Comparison of ENCODE assay signal across 8 cellular contexts in the genomic region with DNA sequence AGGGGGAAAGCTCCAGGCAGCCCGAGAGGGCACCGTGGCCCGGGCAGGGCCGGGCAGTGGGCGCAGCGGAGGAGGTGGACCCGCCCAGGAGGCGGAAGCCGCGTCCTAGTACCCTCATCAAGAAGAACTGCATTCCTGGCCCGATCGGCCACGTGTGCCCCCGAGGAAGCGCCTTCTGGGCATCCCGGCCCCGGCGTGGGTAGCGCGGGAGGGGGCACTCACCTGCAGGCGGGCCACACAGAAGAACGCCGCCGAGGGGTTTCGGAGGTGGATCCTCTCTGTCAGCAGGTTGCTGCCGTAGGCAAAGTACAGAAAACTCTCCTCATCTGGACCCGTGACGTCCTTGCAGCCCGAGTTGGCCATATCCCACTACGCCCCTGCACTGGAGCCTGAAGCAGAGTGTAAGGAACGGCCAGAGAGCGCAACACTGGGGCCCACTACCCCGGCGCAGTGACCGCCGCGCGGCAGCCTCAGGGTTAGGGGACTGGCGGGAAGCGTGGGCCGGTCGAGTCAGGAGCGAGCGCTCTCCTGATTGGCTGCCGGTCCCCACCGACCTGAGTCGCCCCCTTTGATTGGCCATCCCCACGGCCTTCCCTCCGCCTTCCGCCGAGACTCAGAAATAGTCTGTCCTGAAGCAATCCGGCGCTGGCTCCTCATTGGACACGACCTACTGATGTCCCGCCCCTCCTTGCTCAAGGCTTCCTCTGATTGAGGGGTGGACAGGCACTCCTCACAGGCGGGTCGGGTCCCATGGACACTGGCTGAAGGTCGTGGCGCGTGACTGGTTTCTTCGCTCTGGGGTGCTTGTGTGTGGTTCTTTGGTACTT. TPM values are rescaled to one million over a fixed set of nuclear protein-coding genes. Genes with fewer than 3 reads are reported as not detected.
DNase-seq lines count a peak whose midpoint lies in the region; ATAC-seq and TF ChIP-seq lines count a peak whose summit lies in the region.

A gene with protein sequence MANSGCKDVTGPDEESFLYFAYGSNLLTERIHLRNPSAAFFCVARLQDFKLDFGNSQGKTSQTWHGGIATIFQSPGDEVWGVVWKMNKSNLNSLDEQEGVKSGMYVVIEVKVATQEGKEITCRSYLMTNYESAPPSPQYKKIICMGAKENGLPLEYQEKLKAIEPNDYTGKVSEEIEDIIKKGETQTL (minus strand): TSS at position 483 of the 827 bp plus-strand sequence. CDS start 120 bp downstream, at position 363.

- H3K27ac ChIP-seq in temporal lobe (ENCODE audit: low read depth, low read length): peak within 1 kb of the TSS; percentile 66

- DNase-seq in NCI-H1092 (lab: John Stamatoyannopoulos, UW) (peak; percentile 99), globus pallidus (ENCODE audit: low spot score) (peak; percentile 99), occipital lobe (lab: John Stamatoyannopoulos, UW) (peak; percentile 99)

- peaks cover 15% of the 10 kb centered on the region for H3K36me3 Mint-ChIP-seq in activated naive CD4-positive, alpha-beta T cell treated with anti-CD3 and anti-CD28 coated beads, Interleukin-2, amount 50 U/mL, for 24 hours

- no peaks in the 10 kb centered on the region for H3K27me3 Mint-ChIP-seq in activated naive CD4-positive, alpha-beta T cell treated with anti-CD3 and anti-CD28 coated beads, Interleukin-2, amount 50 U/mL, for 24 hours

- H3K9me3 Mint-ChIP-seq in activated naive CD4-positive, alpha-beta T cell treated with anti-CD3 and anti-CD28 coated beads, Interleukin-2, amount 50 U/mL, for 24 hours: no peaks in the 10 kb centered on the region

- peak within 1 kb of the TSS; percentile 92 for H3K4me3 ChIP-seq in GM08714 (ENCODE audit: low read length)

- H3K4me3 Mint-ChIP-seq in activated naive CD4-positive, alpha-beta T cell treated with anti-CD3 and anti-CD28 coated beads, Interleukin-2, amount 50 U/mL, for 24 hours: peak within 1 kb of the TSS; percentile 97

- H3K27ac Mint-ChIP-seq in activated naive CD4-positive, alpha-beta T cell treated with anti-CD3 and anti-CD28 coated beads, Interleukin-2, amount 50 U/mL, for 24 hours: peak within 1 kb of the TSS; percentile 96

- ATAC-seq in HG02588 (IDR thresholded peaks at IDR 0.05; ENCODE audit: unreplicated experiment) (peak; percentile 99), SK-N-SH treated with all-trans-retinoic acid at 6 μM for 48 hours (peak; percentile 98)

- H3K4me1 Mint-ChIP-seq in activated naive CD4-positive, alpha-beta T cell treated with anti-CD3 and anti-CD28 coated beads, Interleukin-2, amount 50 U/mL, for 24 hours: peaks cover 49% of the 10 kb centered on the region

TF ChIP-seq in SK-N-SH treated with all-trans-retinoic acid at 6 μM for 48 hours, 23 proteins besides CTCF, POLR2A, EP300 and RAD21:
- no peak for TF ChIP-seq BACH2 (CRISPR knock-in tag; IDR thresholded peaks at IDR 0.05; ENCODE audit: borderline replicate concordance)
- no peak for TF ChIP-seq SNAI2 (CRISPR knock-in tag; IDR thresholded peaks at IDR 0.05)
- TF ChIP-seq ZFP30 (CRISPR knock-in tag; IDR thresholded peaks at IDR 0.05): no peak
- TF ChIP-seq TCF4 (CRISPR knock-in tag; IDR thresholded peaks at IDR 0.05; ENCODE audit: borderline replicate concordance): no peak
- no peak for TF ChIP-seq ESRRG (CRISPR knock-in tag; IDR thresholded peaks at IDR 0.05)
- TF ChIP-seq ZNF70 (CRISPR knock-in tag; IDR thresholded peaks at IDR 0.05): no peak
- TF ChIP-seq, protein P1, sequence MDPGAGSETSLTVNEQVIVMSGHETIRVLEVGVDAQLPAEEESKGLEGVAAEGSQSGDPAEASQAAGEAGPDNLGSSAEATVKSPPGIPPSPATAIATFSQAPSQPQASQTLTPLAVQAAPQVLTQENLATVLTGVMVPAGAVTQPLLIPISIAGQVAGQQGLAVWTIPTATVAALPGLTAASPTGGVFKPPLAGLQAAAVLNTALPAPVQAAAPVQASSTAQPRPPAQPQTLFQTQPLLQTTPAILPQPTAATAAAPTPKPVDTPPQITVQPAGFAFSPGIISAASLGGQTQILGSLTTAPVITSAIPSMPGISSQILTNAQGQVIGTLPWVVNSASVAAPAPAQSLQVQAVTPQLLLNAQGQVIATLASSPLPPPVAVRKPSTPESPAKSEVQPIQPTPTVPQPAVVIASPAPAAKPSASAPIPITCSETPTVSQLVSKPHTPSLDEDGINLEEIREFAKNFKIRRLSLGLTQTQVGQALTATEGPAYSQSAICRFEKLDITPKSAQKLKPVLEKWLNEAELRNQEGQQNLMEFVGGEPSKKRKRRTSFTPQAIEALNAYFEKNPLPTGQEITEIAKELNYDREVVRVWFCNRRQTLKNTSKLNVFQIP (CRISPR knock-in tag; IDR thresholded peaks at IDR 0.05; ENCODE audit: borderline replicate concordance, low read depth): no peak

RNA-seq across cellular contexts. Expression of the gene that starts here (rescaled TPM):
- 17.6 TPM for total RNA-seq in occipital lobe
- total RNA-seq in temporal lobe: 20.2 TPM

Comparison
In these comparisons a context has a peak if more than half of its experiments do, and no peak if none do; other contexts are left out.
1. Peak in every context shown above with its lines: DNase-seq, ATAC-seq, H3K4me3 ChIP-seq and H3K27ac ChIP-seq.